Comparison of ENCODE assay signal across 8 cellular contexts in genomic region chr19:54390942-54391577, GRCh38. TPM values are rescaled to one million over a fixed set of nuclear protein-coding genes. Genes with fewer than 3 reads are reported as not detected.
DNase-seq lines count a peak whose midpoint lies in the region; ATAC-seq, FAIRE-seq and TF ChIP-seq lines count a peak whose summit lies in the region.

No MANE protein-coding gene starts in this region.

- peaks cover 14% of the 10 kb centered on the region for H3K4me1 ChIP-seq in MM.1S (ENCODE audit: low read length)
- peaks cover 9% of the 10 kb centered on the region for H3K4me1 ChIP-seq in GM12878 (ENCODE audit: control insufficient read depth, insufficient read depth, low read length)

- intact Hi-C loops in GM12878 (cut with micrococcal nuclease; ENCODE audit: unreplicated experiment), result loop anchor here (1.0 to 2.0 kb wide), 2 partner anchors 66 to 160 kb away; no protein-coding TSS in a partner anchor

- BruUV-seq in GM12878 (replicated peaks; lab: Mats Ljungman, UMichigan), result no TSS peak

- RAD21 ChIA-PET in GM12878 (lab: Charles Lee; ENCODE audit: unreplicated experiment), result interaction anchor here (0.8 to 5.7 kb wide), 11 partner anchors 19 to 254 kb away, joined by 3 to 94 read pairs (median 9); partner anchors contain the start of genes CNOT3, LAIR1 and MBOAT7

- H3K4me2 ChIP-seq in MM.1S (ENCODE audit: low read depth, low read length) (no peak overlapping the region), GM12878 (ENCODE audit: control insufficient read depth, insufficient read depth) (no peak overlapping the region)

- in situ Hi-C loops in GM12878 (cut with MboI), result loop anchor here (5.0 kb wide), 1 partner anchor 64 kb away; no protein-coding TSS in a partner anchor

- H3K27me3 ChIP-seq in MM.1S (replicated peaks; ENCODE audit: insufficient read depth, low read length) (peaks cover 41% of the 10 kb centered on the region), GM12878 (replicated peaks in 1 of 2; ENCODE audit: control insufficient read depth in 2 of 2, insufficient read depth in 2 of 2, low read length in 1 of 2) (no peaks in the 10 kb centered on the region)

- TF ChIP-seq CTCF in MM.1S (IDR thresholded peaks at IDR 0.05; ENCODE audit: low read length) (peak; percentile 69), GM12878 (IDR thresholded peaks at IDR 0.05 in 2 of 3, conservative IDR thresholded peaks at IDR 0.05 in 1 of 3; ENCODE audit: control insufficient read depth in 2 of 3, extremely low read depth in 1 of 3, insufficient read depth in 1 of 3, low read depth in 3 of 3, low read length in 3 of 3) (peak; percentile 66 to 73 (median 72))

- H3K79me2 ChIP-seq in MM.1S (ENCODE audit: low read length) (no peaks in the 10 kb centered on the region), GM12878 (ENCODE audit: control insufficient read depth, insufficient read depth, low read length) (no peaks in the 10 kb centered on the region)

- H3K9me2 ChIP-seq in MM.1S (replicated peaks; ENCODE audit: insufficient read depth, low read length), result no peaks in the 10 kb centered on the region

- FAIRE-seq in GM12878 (lab: Jason Lieb, UNC), result peak; percentile 72

- H4K20me1 ChIP-seq in MM.1S (ENCODE audit: insufficient read depth, low read length) (no peaks in the 10 kb centered on the region), GM12878 (ENCODE audit: control insufficient read depth, insufficient read depth) (no peaks in the 10 kb centered on the region)

- WGBS in GM12878 (ENCODE audit: insufficient coverage, insufficient replicate concordance, low lambda C conversion rate, missing lambda C conversion rate), result 43% methylated on average over 7 of the region's 7 CpGs

- SMC1A ChIA-PET in GM12878 (lab: Charles Lee; ENCODE audit: uncharacterized antibody, unreplicated experiment), result interaction anchor here (0.8 to 7.4 kb wide), 29 partner anchors 12 to 232 kb away, joined by 3 to 116 read pairs (median 4); partner anchors contain the start of genes LAIR1, LENG1, LENG9 and TMC4

- H3K4me3 ChIP-seq in MM.1S (ENCODE audit: low read length) (no peak overlapping the region), GM12878 (no peak overlapping the region)

- H2AFZ ChIP-seq in MM.1S (ENCODE audit: low read length) (no peak overlapping the region), GM12878 (ENCODE audit: control insufficient read depth, low read depth, low read length) (no peak overlapping the region)

- H3K27ac ChIP-seq in MM.1S (ENCODE audit: low read length) (no peak overlapping the region), GM12878 (ENCODE audit: control insufficient read depth, insufficient read depth) (no peak overlapping the region)

- peak; percentile 74 for TF ChIP-seq RAD21 in GM12878 (IDR thresholded peaks at IDR 0.05; ENCODE audit: insufficient read depth, low read depth, low read length)

- TF ChIP-seq POLR2A in GM12878 (IDR thresholded peaks at IDR 0.05; ENCODE audit: low read depth, low read length), result no peak

- peak; percentile 71 for DNase-seq in GM03348 (ENCODE audit: low spot score)
- DNase-seq in MM.1S, result peak; percentile 64
- DNase-seq in T-helper 22 cell (ENCODE audit: low read depth), result peak; percentile 29
- DNase-seq in GM12878 (ENCODE audit: low read depth, low spot score), result no peak
- DNase-seq in iris pigment epithelial cell (ENCODE audit: low read depth), result peak; percentile 60
- peak; percentile 61 to 76 for DNase-seq in stimulated activated CD4-positive, alpha-beta T cell treated with anti-CD3 and anti-CD28 coated beads, Interleukin-2, amount 100 ng/mL, for 24 hours
- DNase-seq in SKM-1 treated with dmso at 0.1 percent for 144 hours (lab: John Stamatoyannopoulos, UW; ENCODE audit: unreplicated experiment), result no peak

- CTCF ChIA-PET in GM12878 (lab: Yijun Ruan, JAX), result interaction anchor here (0.7 to 6.7 kb wide), 42 partner anchors 11 to 1564 kb away, joined by 3 to 205 read pairs (median 5); partner anchors contain the start of genes CNOT3, LAIR1, LENG8 and LILRA5

- POLR2A ChIA-PET in GM12878 (lab: Charles Lee), result interaction anchor here (0.6 to 0.9 kb wide), 2 partner anchors 22 to 46 kb away, joined by 3 to 4 read pairs; no protein-coding TSS in a partner anchor

- TF ChIP-seq EP300 in GM12878 (IDR thresholded peaks at IDR 0.05; ENCODE audit: borderline replicate concordance in 1 of 2, control insufficient read depth in 1 of 2, low read depth in 2 of 2, low read length in 2 of 2), result no peak

- H3K9ac ChIP-seq in MM.1S (ENCODE audit: low read length), result no peak overlapping the region
- no peak overlapping the region for H3K9ac ChIP-seq in GM12878 (ENCODE audit: control insufficient read depth, insufficient read depth, low read length)

- H3K36me3 ChIP-seq in MM.1S (replicated peaks; ENCODE audit: insufficient read depth, low read length), result no peaks in the 10 kb centered on the region
- H3K36me3 ChIP-seq in GM12878 (ENCODE audit: control insufficient read depth in 2 of 2, insufficient read depth in 2 of 2, low read length in 1 of 2), result no peaks in the 10 kb centered on the region

- no peaks in the 10 kb centered on the region for H3K9me3 ChIP-seq in MM.1S (replicated peaks; ENCODE audit: insufficient read depth, low read length)
- H3K9me3 ChIP-seq in GM12878 (replicated peaks; ENCODE audit: control insufficient read depth, insufficient read depth, low read length), result no peaks in the 10 kb centered on the region

- peaks cover 21% of the 10 kb centered on the region for H3F3A ChIP-seq in MM.1S (ENCODE audit: insufficient read depth, low read length)

- ATAC-seq in GM12878, result peak; percentile 31
- no peak for ATAC-seq in GM19324 (IDR thresholded peaks at IDR 0.05; ENCODE audit: low FRiP score, unreplicated experiment)

RNA-seq across cellular contexts. Expression of gene TTYH1, which starts 24.2 kb away (rescaled TPM):
- total RNA-seq in GM12878 (2013; cell fraction: nucleolus; rRNA removed), result 0.31 and 0.81 TPM in 2 replicates
- total RNA-seq in GM12878 (2014; rRNA removed) (0.27 TPM in 1 of 2 replicates, not detected in the other), GM12878 (2014; rRNA removed; fragmentation: Illumina TruSeq; extraction: Trizol) (0.09 TPM in 1 of 2 replicates, not detected in the other), GM12878 (2021) (0.32 and 0.36 TPM in 2 replicates)
- polyA plus RNA-seq in GM12878 (2011; ENCODE audit: low read depth), result 0.16 TPM
- polyA plus RNA-seq in GM12878 (2011; rRNA removed) (not detected in 2 replicates), GM12878 (2014; fragmentation: Illumina TruSeq; extraction: Trizol) (0.01 TPM in 1 of 2 replicates, not detected in the other), GM12878 (2014; fragmentation: Nextera tagmentation; extraction: Ambion mirVana) (under 1 TPM in 1 of 2 experiments, not detected in 1; 0.05 TPM), GM12878 (2014; rRNA removed) (0.08 TPM in 1 of 2 replicates, not detected in the other), GM12878 (2016; fragmentation: Nextera tagmentation; extraction: Ambion mirVana) (under 1 TPM; 0.16 to 0.26 TPM)
- polyA plus RNA-seq in GM12878 (2011; cell fraction: cytosol; rRNA removed), result 0.08 TPM in 1 of 2 replicates, not detected in the other
- polyA plus RNA-seq in GM12878 (2011; cell fraction: nucleus; rRNA removed), result 0.23 and 0.31 TPM in 2 replicates
- polyA plus RNA-seq in GM12878 (2012), result 0.36 and 0.76 TPM in 2 replicates
- not detected in 2 replicates for polyA minus RNA-seq in GM12878 (2011; rRNA and poly(A)+ RNA removed)
- not detected in 2 replicates for polyA minus RNA-seq in GM12878 (2011; cell fraction: cytosol; rRNA and poly(A)+ RNA removed)
- not detected in 2 replicates for polyA minus RNA-seq in GM12878 (2011; cell fraction: nucleus; rRNA and poly(A)+ RNA removed)

RNA-seq across cellular contexts. Expression of gene LAIR1, which starts 26.3 kb away (rescaled TPM):
- 55.2 and 74.0 TPM in 2 replicates for total RNA-seq in GM12878 (2013; cell fraction: nucleolus; rRNA removed)
- 36.2 and 41.2 TPM in 2 replicates for total RNA-seq in GM12878 (2014; rRNA removed)
- total RNA-seq in GM12878 (2014; rRNA removed; fragmentation: Illumina TruSeq; extraction: Trizol), result 39.2 and 41.8 TPM in 2 replicates
- total RNA-seq in GM12878 (2021), result 43.1 and 44.4 TPM in 2 replicates
- polyA plus RNA-seq in GM12878 (2011; ENCODE audit: low read depth), result not detected
- 13.5 and 15.5 TPM in 2 replicates for polyA plus RNA-seq in GM12878 (2011; rRNA removed)
- polyA plus RNA-seq in GM12878 (2011; cell fraction: cytosol; rRNA removed), result 11.1 and 15.1 TPM in 2 replicates
- polyA plus RNA-seq in GM12878 (2011; cell fraction: nucleus; rRNA removed), result 32.7 and 35.3 TPM in 2 replicates
- 0.13 and 0.23 TPM in 2 replicates for polyA plus RNA-seq in GM12878 (2012)
- polyA plus RNA-seq in GM12878 (2014; fragmentation: Illumina TruSeq; extraction: Trizol), result 35.2 and 49.1 TPM in 2 replicates
- 10 to 100 TPM in 1 of 2 experiments, 1 to 10 TPM in 1; 8.6 to 13.1 TPM for polyA plus RNA-seq in GM12878 (2014; fragmentation: Nextera tagmentation; extraction: Ambion mirVana)
- polyA plus RNA-seq in GM12878 (2014; rRNA removed), result 58.2 and 62.0 TPM in 2 replicates
- 10 to 100 TPM; 30.7 to 31.3 TPM for polyA plus RNA-seq in GM12878 (2016; fragmentation: Nextera tagmentation; extraction: Ambion mirVana)
- 9.7 and 14.6 TPM in 2 replicates for polyA minus RNA-seq in GM12878 (2011; rRNA and poly(A)+ RNA removed)
- polyA minus RNA-seq in GM12878 (2011; cell fraction: cytosol; rRNA and poly(A)+ RNA removed), result 4.9 and 8.4 TPM in 2 replicates
- 10.9 and 19.9 TPM in 2 replicates for polyA minus RNA-seq in GM12878 (2011; cell fraction: nucleus; rRNA and poly(A)+ RNA removed)

RNA-seq across cellular contexts. Expression of gene LILRA4, which starts 52.1 kb away (rescaled TPM):
- total RNA-seq in GM12878 (2013; cell fraction: nucleolus; rRNA removed), result 7.6 and 8.3 TPM in 2 replicates
- 17.9 and 19.1 TPM in 2 replicates for total RNA-seq in GM12878 (2014; rRNA removed)
- 10.2 and 13.6 TPM in 2 replicates for total RNA-seq in GM12878 (2014; rRNA removed; fragmentation: Illumina TruSeq; extraction: Trizol)
- total RNA-seq in GM12878 (2021), result 12.7 and 17.2 TPM in 2 replicates
- polyA plus RNA-seq in GM12878 (2011; ENCODE audit: low read depth), result 0.17 TPM
- polyA plus RNA-seq in GM12878 (2011; rRNA removed), result 1.8 and 2.4 TPM in 2 replicates
- 2.6 and 4.1 TPM in 2 replicates for polyA plus RNA-seq in GM12878 (2011; cell fraction: cytosol; rRNA removed)
- polyA plus RNA-seq in GM12878 (2011; cell fraction: nucleus; rRNA removed), result 0.94 and 2.5 TPM in 2 replicates
- polyA plus RNA-seq in GM12878 (2012), result 0.32 and 1.4 TPM in 2 replicates
- polyA plus RNA-seq in GM12878 (2014; fragmentation: Illumina TruSeq; extraction: Trizol), result 13.4 and 14.3 TPM in 2 replicates
- 10 to 100 TPM in 1 of 2 experiments, 1 to 10 TPM in 1; 9.7 to 12.4 TPM for polyA plus RNA-seq in GM12878 (2014; fragmentation: Nextera tagmentation; extraction: Ambion mirVana)
- 17.4 and 18.5 TPM in 2 replicates for polyA plus RNA-seq in GM12878 (2014; rRNA removed)
- polyA plus RNA-seq in GM12878 (2016; fragmentation: Nextera tagmentation; extraction: Ambion mirVana), result 1 to 10 TPM; 6.4 to 6.9 TPM
- 1.5 and 5.2 TPM in 2 replicates for polyA minus RNA-seq in GM12878 (2011; rRNA and poly(A)+ RNA removed)
- 0.73 TPM in 1 of 2 replicates, not detected in the other for polyA minus RNA-seq in GM12878 (2011; cell fraction: cytosol; rRNA and poly(A)+ RNA removed)
- polyA minus RNA-seq in GM12878 (2011; cell fraction: nucleus; rRNA and poly(A)+ RNA removed), result 1.2 and 1.8 TPM in 2 replicates

RNA-seq across cellular contexts. Expression of gene LENG8, which starts 57.9 kb away (rescaled TPM):
- total RNA-seq in GM12878 (2013; cell fraction: nucleolus; rRNA removed), result 745 and 840 TPM in 2 replicates
- 21.7 and 26.3 TPM in 2 replicates for total RNA-seq in GM12878 (2014; rRNA removed)
- total RNA-seq in GM12878 (2014; rRNA removed; fragmentation: Illumina TruSeq; extraction: Trizol), result 11.3 and 11.5 TPM in 2 replicates
- 119 and 145 TPM in 2 replicates for total RNA-seq in GM12878 (2021)
- 107 TPM for polyA plus RNA-seq in GM12878 (2011; ENCODE audit: low read depth)
- 16.2 and 36.4 TPM in 2 replicates for polyA plus RNA-seq in GM12878 (2011; rRNA removed)
- polyA plus RNA-seq in GM12878 (2011; cell fraction: cytosol; rRNA removed), result 67.6 and 93.3 TPM in 2 replicates
- polyA plus RNA-seq in GM12878 (2011; cell fraction: nucleus; rRNA removed), result 848 and 1,111 TPM in 2 replicates
- 140 and 142 TPM in 2 replicates for polyA plus RNA-seq in GM12878 (2012)
- 14.8 and 32.4 TPM in 2 replicates for polyA plus RNA-seq in GM12878 (2014; fragmentation: Illumina TruSeq; extraction: Trizol)
- 1 to 10 TPM; 2.3 to 2.5 TPM for polyA plus RNA-seq in GM12878 (2014; fragmentation: Nextera tagmentation; extraction: Ambion mirVana)
- polyA plus RNA-seq in GM12878 (2014; rRNA removed), result 143 and 168 TPM in 2 replicates
- polyA plus RNA-seq in GM12878 (2016; fragmentation: Nextera tagmentation; extraction: Ambion mirVana), result 10 to 100 TPM; 46.0 to 51.4 TPM
- polyA minus RNA-seq in GM12878 (2011; rRNA and poly(A)+ RNA removed), result 30.6 and 63.8 TPM in 2 replicates
- polyA minus RNA-seq in GM12878 (2011; cell fraction: cytosol; rRNA and poly(A)+ RNA removed), result 25.0 and 27.4 TPM in 2 replicates
- 96.6 and 120 TPM in 2 replicates for polyA minus RNA-seq in GM12878 (2011; cell fraction: nucleus; rRNA and poly(A)+ RNA removed)

Comparison
In these comparisons a context has a peak if more than half of its experiments do, and no peak if none do; other contexts are left out.
1. DNase-seq: peak in GM03348 (single experiment), MM.1S (single experiment), T-helper 22 cell (single experiment), iris pigment epithelial cell (single experiment) and stimulated activated CD4-positive, alpha-beta T cell treated with anti-CD3 and anti-CD28 coated beads, Interleukin-2, amount 100 ng/mL, for 24 hours (2 of 2); none in GM12878 (single experiment) and SKM-1 treated with dmso at 0.1 percent for 144 hours (single experiment).